In genomic region chr14:81031488-81031887, GRCh38 we compare ENCODE assay signal across 22 cellular contexts.
"Had no signal": no experiment of that assay in that cellular context is flagged by ENCODE, and none has a peak within 500 bp of the region (broad histone marks: within the 10 kb centered on the region; RNA-seq: fewer than 3 reads in every experiment).

No MANE protein-coding gene starts in this region.

- H3K27ac ChIP-seq: dorsolateral prefrontal cortex, epithelial cell of prostate, lower lobe of right lung, spleen, thoracic aorta, upper lobe of right lung had no signal

- H3K36me3 ChIP-seq: lower lobe of right lung, spleen, thoracic aorta, upper lobe of right lung had no signal

- ATAC-seq: activated CD8-positive, alpha-beta memory T cell treated with anti-CD3 and anti-CD28 coated beads, Interleukin-2, amount 10 ng/mL, durations not matched to agents 7 days and 5 days; left colon; lower lobe of right lung; natural killer cell treated with Interleukin-12 subunit alpha and Interleukin-12 subunit beta and Interleukin-15 and Interleukin-18, amount 100 ng/mL, for 72 hours; stimulated activated memory B cell treated with anti-CD40 and anti-IgM and Interleukin-4, amounts not matched to agents 10 μg/mL and 1 μg/mL and 100 μg/mL, for 72 hours; upper lobe of right lung had no signal

- H3K4me1 ChIP-seq: lower lobe of right lung, upper lobe of right lung had no signal

- DNase-seq: activated CD4-positive, alpha-beta T cell treated with anti-CD3 and anti-CD28 coated beads, Interleukin-2, amount 50 U/mL, for 48 hours; activated CD8-positive, alpha-beta memory T cell treated with anti-CD3 and anti-CD28 coated beads, Interleukin-2, amount 10 ng/mL, durations not matched to agents 7 days and 5 days; activated naive CD4-positive, alpha-beta T cell; activated naive CD8-positive, alpha-beta T cell treated with anti-CD3 and anti-CD28 coated beads for 36 hours; amniotic stem cell; caudate nucleus; dorsolateral prefrontal cortex; foreskin fibroblast; glutamatergic neuron; hippocampal formation; lower lobe of right lung; spleen; stimulated activated CD4-positive, alpha-beta T cell treated with anti-CD3 and anti-CD28 coated beads, Interleukin-4, amount 100 ng/mL, for 4 hours; upper lobe of right lung had no signal

- H3K4me3 ChIP-seq: dorsolateral prefrontal cortex, lower lobe of right lung, spleen, thoracic aorta, upper lobe of right lung had no signal

- FAIRE-seq: colon, islet of Langerhans, TTC549 had no signal

- H3K9me3 ChIP-seq: lower lobe of right lung, thoracic aorta, upper lobe of right lung had no signal
